13 cellular contexts compared by ENCODE assay signal in genomic region chr15:101174152-101174920, GRCh38.
DNase-seq lines count a peak whose midpoint lies in the region; ATAC-seq and TF ChIP-seq lines count a peak whose summit lies in the region.
"Had no signal": no experiment of that assay in that cellular context is flagged by ENCODE, and none has a peak within 500 bp of the region (broad histone marks: within the 10 kb centered on the region; RNA-seq: fewer than 3 reads in every experiment).

No MANE protein-coding gene starts in this region.

- H3K4me3 Mint-ChIP-seq in CD8-positive, alpha-beta T cell: no peak overlapping the region
- H3K4me3 Mint-ChIP-seq: CD4-positive, CD25-positive, alpha-beta regulatory T cell; mesothelial cell of epicardium had no signal

- CTCF ChIA-PET in A673 (lab: Charles Lee): no interaction called here
- CTCF ChIA-PET in CD8-positive, alpha-beta T cell (lab: Charles Lee): no interaction called here

- H3K4me1 Mint-ChIP-seq in CD8-positive, alpha-beta T cell (ENCODE audit: low read depth): peaks cover 2% of the 10 kb centered on the region

- POLR2A ChIA-PET in A673 (lab: Charles Lee; ENCODE audit: low non-redundant PET): no interaction called here
- POLR2A ChIA-PET in CD8-positive, alpha-beta T cell (lab: Charles Lee): no interaction called here

- peaks cover 30% of the 10 kb centered on the region for H3K4me1 ChIP-seq in A673 (ENCODE audit: insufficient read depth, low read length, poor library complexity, severe bottlenecking)
- H3K4me1 ChIP-seq in CD8-positive, alpha-beta T cell (ENCODE audit: insufficient read depth, low read length): no peaks in the 10 kb centered on the region
- H3K4me1 ChIP-seq in ascending aorta: peaks cover 22 to 43% of the 10 kb centered on the region in 2 donors
- H3K4me1 ChIP-seq in lower lobe of right lung: peaks cover 53% of the 10 kb centered on the region
- H3K4me1 ChIP-seq: HAP-1 had no signal

- H3K4me3 ChIP-seq in A673 (ENCODE audit: low read depth, low read length, poor library complexity, severe bottlenecking) (no peak overlapping the region), ascending aorta (no peak overlapping the region), lower lobe of right lung (no peak overlapping the region)
- no peak overlapping the region for H3K4me3 ChIP-seq in CD8-positive, alpha-beta T cell (ENCODE audit: low read depth, low read length)
- H3K4me3 ChIP-seq: dorsolateral prefrontal cortex, HAP-1 had no signal

- H3K36me3 ChIP-seq in A673 (ENCODE audit: insufficient read depth, low read length, poor library complexity, severe bottlenecking): peaks cover 7% of the 10 kb centered on the region
- H3K36me3 ChIP-seq in CD8-positive, alpha-beta T cell (ENCODE audit: insufficient read depth, low read length): peaks cover 14% of the 10 kb centered on the region
- H3K36me3 ChIP-seq in ascending aorta: peaks cover 20 to 30% of the 10 kb centered on the region in 2 donors
- peaks cover 25% of the 10 kb centered on the region for H3K36me3 ChIP-seq in lower lobe of right lung

- no peaks in the 10 kb centered on the region for H3K9me3 Mint-ChIP-seq in CD8-positive, alpha-beta T cell
- H3K9me3 Mint-ChIP-seq: mesothelial cell of epicardium had no signal

- DNase-seq in A673 (ENCODE audit: low spot score) (no peak), ascending aorta (ENCODE audit: low spot score in 2 of 2) (peak in 1 of 2 donors; percentile 62), lower lobe of right lung (no peak), COLO829 (ENCODE audit: low spot score) (no peak), GDM1 (lab: John Stamatoyannopoulos, UW) (no peak)
- DNase-seq in CD8-positive, alpha-beta T cell: no peak
- DNase-seq: anterior cingulate cortex; CD4-positive, CD25-positive, alpha-beta regulatory T cell; dorsolateral prefrontal cortex; NCI-H2081 had no signal

- H3K36me3 Mint-ChIP-seq in CD8-positive, alpha-beta T cell: peaks cover 40% of the 10 kb centered on the region

- H3K27me3 ChIP-seq in A673 (replicated peaks; ENCODE audit: insufficient read depth, low read depth, low read length, poor library complexity) (no peaks in the 10 kb centered on the region), ascending aorta (no peaks in the 10 kb centered on the region), lower lobe of right lung (ENCODE audit: low read depth) (no peaks in the 10 kb centered on the region)
- no peaks in the 10 kb centered on the region for H3K27me3 ChIP-seq in CD8-positive, alpha-beta T cell (ENCODE audit: insufficient read depth, low read length)
- H3K27me3 ChIP-seq: dorsolateral prefrontal cortex had no signal

- TF ChIP-seq CTCF in A673 (conservative IDR thresholded peaks at IDR 0.05; ENCODE audit: low read depth, low read length): no peak
- no peak for TF ChIP-seq CTCF in CD8-positive, alpha-beta T cell (IDR thresholded peaks at IDR 0.05)
- TF ChIP-seq CTCF in ascending aorta (IDR thresholded peaks at IDR 0.05): no peak
- TF ChIP-seq CTCF in lower lobe of right lung (IDR thresholded peaks at IDR 0.05): no peak

- peak overlapping the region; percentile 52 for H3K27ac Mint-ChIP-seq in CD8-positive, alpha-beta T cell
- H3K27ac Mint-ChIP-seq: mesothelial cell of epicardium had no signal

- ATAC-seq in CD8-positive, alpha-beta T cell: no peak
- no peak for ATAC-seq in lower lobe of right lung
- no peak for ATAC-seq in GM21423 (IDR thresholded peaks at IDR 0.05; ENCODE audit: unreplicated experiment)

- H3K27me3 Mint-ChIP-seq in CD8-positive, alpha-beta T cell (ENCODE audit: low read depth): no peaks in the 10 kb centered on the region
- H3K27me3 Mint-ChIP-seq: CD4-positive, CD25-positive, alpha-beta regulatory T cell had no signal

- intact Hi-C loops in A673 (cut with micrococcal nuclease; ENCODE audit: unreplicated experiment) (loop anchor here (5.0 kb wide), 1 partner anchor 47 kb away; no protein-coding TSS in a partner anchor), ascending aorta (cut with DNase I) (no loop called here), lower lobe of right lung (cut with DNase I) (no loop called here)
- intact Hi-C loops in CD8-positive, alpha-beta T cell (cut with DNase I, micrococcal nuclease): no loop called here

- no TSS peak for BruUV-seq in A673 (replicated peaks; lab: Mats Ljungman, UMichigan)

- H3K27ac ChIP-seq in A673 (ENCODE audit: low read depth, low read length, poor library complexity, severe bottlenecking) (peak overlapping the region; percentile 81), ascending aorta (peak overlapping the region; percentile 4 to 6), lower lobe of right lung (peak overlapping the region; percentile 33)
- no peak overlapping the region for H3K27ac ChIP-seq in CD8-positive, alpha-beta T cell (ENCODE audit: low read depth, low read length)

- H3K9me3 ChIP-seq in A673 (ENCODE audit: low read depth, low read length, poor library complexity, severe bottlenecking): no peaks in the 10 kb centered on the region
- no peaks in the 10 kb centered on the region for H3K9me3 ChIP-seq in CD8-positive, alpha-beta T cell (ENCODE audit: low read length)
- H3K9me3 ChIP-seq in ascending aorta: no peaks in the 10 kb centered on the region
- no peaks in the 10 kb centered on the region for H3K9me3 ChIP-seq in lower lobe of right lung
- H3K9me3 ChIP-seq: HAP-1 had no signal
